1 cellular context compared by ENCODE assay signal in genomic region chr21:45819478-45820170, GRCh38.
TF ChIP-seq lines count a peak whose summit lies in the region.

No MANE protein-coding gene starts in this region.

TF ChIP-seq in WTC11, 78 proteins besides CTCF, POLR2A, EP300 and RAD21 (continued from another document):
- TF ChIP-seq E2F1 (CRISPR knock-in tag; IDR thresholded peaks at IDR 0.05), result no peak
- TF ChIP-seq AFF4 (CRISPR knock-in tag; IDR thresholded peaks at IDR 0.05; ENCODE audit: borderline replicate concordance), result no peak
- TF ChIP-seq MXD4 (CRISPR knock-in tag; IDR thresholded peaks at IDR 0.05; ENCODE audit: borderline replicate concordance), result no peak
- no peak for TF ChIP-seq RELA (CRISPR knock-in tag; IDR thresholded peaks at IDR 0.05; ENCODE audit: borderline replicate concordance)
- TF ChIP-seq ZBTB21 (CRISPR knock-in tag; IDR thresholded peaks at IDR 0.05; ENCODE audit: borderline replicate concordance), result no peak
- no peak for TF ChIP-seq ZSCAN18 (CRISPR knock-in tag; IDR thresholded peaks at IDR 0.05)
- TF ChIP-seq CREB1 (CRISPR knock-in tag; IDR thresholded peaks at IDR 0.05), result no peak
- no peak for TF ChIP-seq ZNF425 (CRISPR knock-in tag; conservative IDR thresholded peaks at IDR 0.05)
- no peak for TF ChIP-seq ARID4B (CRISPR knock-in tag; IDR thresholded peaks at IDR 0.05; ENCODE audit: borderline replicate concordance)
